8 cellular contexts compared by ENCODE assay signal in the genomic region with DNA sequence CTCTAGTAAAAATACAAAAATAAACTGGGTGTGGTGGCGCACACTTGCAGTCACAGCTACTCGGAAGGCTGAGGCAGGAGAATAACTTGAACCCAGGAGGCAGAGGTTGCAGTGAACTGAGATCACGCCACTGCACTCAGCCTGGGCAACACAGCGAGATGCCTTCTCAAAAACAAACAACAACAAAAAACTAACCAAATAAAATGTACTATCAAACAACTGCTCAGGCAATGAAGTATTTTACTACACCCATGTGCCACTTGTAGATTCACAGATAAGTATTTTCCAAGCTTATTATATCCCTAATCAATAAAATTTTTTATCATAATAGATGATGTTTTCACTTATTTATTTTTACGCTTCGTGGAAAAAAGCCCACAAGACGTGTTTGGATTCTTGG. TPM values are rescaled to one million over a fixed set of nuclear protein-coding genes. Genes with fewer than 3 reads are reported as not detected.
DNase-seq lines count a peak whose midpoint lies in the region; ATAC-seq and TF ChIP-seq lines count a peak whose summit lies in the region.

No MANE protein-coding gene starts in this region.

- H3K27me3 ChIP-seq in A673 (replicated peaks; ENCODE audit: insufficient read depth, low read depth, low read length, poor library complexity) (no peaks in the 10 kb centered on the region), muscle layer of duodenum (ENCODE audit: low read depth, low read length) (no peaks in the 10 kb centered on the region)

- H3K9me3 ChIP-seq in A673 (ENCODE audit: low read depth, low read length, poor library complexity, severe bottlenecking) (no peaks in the 10 kb centered on the region), muscle layer of duodenum (ENCODE audit: control insufficient read depth in 1 of 2, low read length in 2 of 2) (no peaks in the 10 kb centered on the region)

- peaks cover 11% of the 10 kb centered on the region for H3K36me3 Mint-ChIP-seq in central memory CD8-positive, alpha-beta T cell (ENCODE audit: insufficient read depth)

- intact Hi-C loops in A673 (cut with micrococcal nuclease; ENCODE audit: unreplicated experiment), result loop anchor here (5.0 kb wide), 1 partner anchor 244 kb away; a partner anchor contains a TSS

- H3K9me3 Mint-ChIP-seq in central memory CD8-positive, alpha-beta T cell, result no peaks in the 10 kb centered on the region

- H3K4me3 ChIP-seq in A673 (ENCODE audit: low read depth, low read length, poor library complexity, severe bottlenecking), result peak overlapping the region; percentile 50
- H3K4me3 ChIP-seq in Jurkat, Clone E6-1 (ENCODE audit: low read length), result peak overlapping the region; percentile 69
- H3K4me3 ChIP-seq in muscle layer of duodenum (ENCODE audit: low read depth in 1 of 2, low read length in 2 of 2), result peak overlapping the region; percentile 77 to 95

- no peak for DNase-seq in A673 (ENCODE audit: low spot score)
- DNase-seq in Jurkat, Clone E6-1 (ENCODE audit: low read depth, low spot score), result no peak
- no peak for DNase-seq in central memory CD8-positive, alpha-beta T cell (ENCODE audit: low spot score in 2 of 2)
- no peak for DNase-seq in GM13976 (ENCODE audit: low spot score)
- no peak for DNase-seq in UCSD-AML1 (lab: John Stamatoyannopoulos, UW; ENCODE audit: unreplicated experiment)
- DNase-seq in NCI-H2029 treated with DMSO at 0.1 percent for 48 hours (lab: John Stamatoyannopoulos, UW), result no peak
- no peak for DNase-seq in NCI-H146 (lab: John Stamatoyannopoulos, UW)

- H3K4me1 ChIP-seq in A673 (ENCODE audit: insufficient read depth, low read length, poor library complexity, severe bottlenecking), result peaks cover 7% of the 10 kb centered on the region
- peaks cover 0 to 4% of the 10 kb centered on the region in 2 donors for H3K4me1 ChIP-seq in muscle layer of duodenum (ENCODE audit: control insufficient read depth in 1 of 2, insufficient read depth in 2 of 2, low read length in 2 of 2)

- no peak for ATAC-seq in central memory CD8-positive, alpha-beta T cell (replicated peaks; ENCODE audit: extremely low read depth, poor library complexity, severe bottlenecking)

- peaks cover 19% of the 10 kb centered on the region for H3K4me1 Mint-ChIP-seq in central memory CD8-positive, alpha-beta T cell

- no peak for TF ChIP-seq CTCF in A673 (conservative IDR thresholded peaks at IDR 0.05; ENCODE audit: low read depth, low read length)
- no peak for TF ChIP-seq CTCF in GM13976 (IDR thresholded peaks at IDR 0.05; ENCODE audit: borderline replicate concordance, control extremely low read depth, extremely low read depth, insufficient read depth, missing control alignments)

- in situ Hi-C loops in GM13976 (cut with MboI; ENCODE audit: low sequenced_read_pairs, unreplicated experiment), result no loop called here

- peak overlapping the region; percentile 94 for H3K4me3 Mint-ChIP-seq in central memory CD8-positive, alpha-beta T cell

- no peaks in the 10 kb centered on the region for H3K27me3 Mint-ChIP-seq in central memory CD8-positive, alpha-beta T cell

- BruUV-seq in A673 (replicated peaks; lab: Mats Ljungman, UMichigan), result no TSS peak

- CTCF ChIA-PET in A673 (lab: Charles Lee), result no interaction called here

- H3K27ac Mint-ChIP-seq in central memory CD8-positive, alpha-beta T cell (ENCODE audit: low read depth), result peak overlapping the region; percentile 99

- H3K27ac ChIP-seq in A673 (ENCODE audit: low read depth, low read length, poor library complexity, severe bottlenecking) (peak overlapping the region; percentile 96), muscle layer of duodenum (ENCODE audit: low read length) (peak overlapping the region; percentile 100)

- H3K36me3 ChIP-seq in A673 (ENCODE audit: insufficient read depth, low read length, poor library complexity, severe bottlenecking) (no peaks in the 10 kb centered on the region), muscle layer of duodenum (ENCODE audit: control insufficient read depth in 1 of 2, insufficient read depth in 2 of 2, low read length in 2 of 2) (peaks cover 0 to 6% of the 10 kb centered on the region in 2 donors)

- POLR2A ChIA-PET in A673 (lab: Charles Lee; ENCODE audit: low non-redundant PET), result no interaction called here

RNA-seq across cellular contexts. Expression of a gene that starts 0.9 kb away (rescaled TPM):
- total RNA-seq in A673 (2021), result 0.43 and 0.59 TPM in 2 replicates
- not detected for polyA plus RNA-seq in Jurkat, Clone E6-1 (2012; ENCODE audit: insufficient read depth, insufficient read length)

RNA-seq across cellular contexts. Expression of a gene that starts 31.8 kb away (rescaled TPM):
- 75.7 and 81.2 TPM in 2 replicates for total RNA-seq in A673 (2021)
- 1.1 TPM for polyA plus RNA-seq in Jurkat, Clone E6-1 (2012; ENCODE audit: insufficient read depth, insufficient read length)
